18 cellular contexts compared by ENCODE assay signal in the genomic region with DNA sequence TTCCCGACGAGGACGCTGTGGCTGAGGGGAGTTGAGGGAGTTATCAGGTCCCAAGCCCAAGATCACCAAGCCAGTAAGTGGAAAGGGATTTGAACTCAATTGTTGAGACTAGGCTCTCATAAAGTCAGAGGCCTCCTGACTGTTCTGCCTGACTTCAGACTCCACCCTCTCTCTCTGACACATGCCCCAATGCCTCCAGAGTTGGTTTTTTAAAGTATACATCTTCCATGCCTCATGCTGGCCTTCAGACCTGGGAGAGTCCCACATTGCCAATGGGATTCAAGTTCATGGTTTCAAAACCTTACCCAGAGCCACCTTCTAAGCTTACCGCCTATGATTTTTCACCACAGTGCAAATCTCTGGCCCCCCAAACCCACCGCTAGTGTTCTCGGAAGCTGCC.
DNase-seq lines count a peak whose midpoint lies in the region; ATAC-seq and TF ChIP-seq lines count a peak whose summit lies in the region.
"Had no signal": no experiment of that assay in that cellular context is flagged by ENCODE, and none has a peak within 500 bp of the region (broad histone marks: within the 10 kb centered on the region; RNA-seq: fewer than 3 reads in every experiment).

No MANE protein-coding gene starts in this region.

- H2AK9ac ChIP-seq in IMR-90 (replicated peaks; ENCODE audit: low read depth, low read length, poor library complexity), result peak overlapping the region; percentile 78

- peak overlapping the region; percentile 92 for H2BK120ac ChIP-seq in IMR-90 (ENCODE audit: low read depth, low read length)

- peaks cover 17% of the 10 kb centered on the region for H3K27me3 Mint-ChIP-seq in GM23338 (ENCODE audit: insufficient read depth, low read depth, poor library complexity)

- H3K27ac ChIP-seq in IMR-90 (ENCODE audit: insufficient read depth, low read length), result no peak overlapping the region
- no peak overlapping the region for H3K27ac ChIP-seq in GM23338 (ENCODE audit: low read depth)
- H3K27ac ChIP-seq: SJCRH30 had no signal

- TF ChIP-seq RAD21 in IMR-90 (IDR thresholded peaks at IDR 0.05; ENCODE audit: low read length), result no peak

- H3K9ac ChIP-seq in IMR-90 (ENCODE audit: low read depth, low read length), result peak overlapping the region; percentile 9; the same call in 1 of the 2 replicates

- peaks cover 0 to 27% of the 10 kb centered on the region in 2 experiments; a peak in 3 of 4 replicates for H3K79me1 ChIP-seq in IMR-90 (ENCODE audit: low read depth in 1 of 2, low read length in 2 of 2)

- H3K18ac ChIP-seq in IMR-90 (ENCODE audit: low read depth, low read length), result peak overlapping the region; percentile 85; the same call in 1 of the 2 replicates

- no peak overlapping the region for H3K56ac ChIP-seq in IMR-90 (ENCODE audit: extremely low read depth, insufficient read depth, low read length)

- H2BK20ac ChIP-seq in IMR-90 (ENCODE audit: low read depth, low read length), result peak overlapping the region; percentile 90

- no peaks in the 10 kb centered on the region for H3K27me3 ChIP-seq in IMR-90 (ENCODE audit: control insufficient read depth, insufficient read depth, low read length)
- H3K27me3 ChIP-seq in GM23338 (ENCODE audit: insufficient read depth), result no peaks in the 10 kb centered on the region
- H3K27me3 ChIP-seq: SJCRH30 had no signal

- TF ChIP-seq CTCF in IMR-90 (conservative IDR thresholded peaks at IDR 0.05; ENCODE audit: low read depth, low read length) (no peak), epithelial cell of proximal tubule (conservative IDR thresholded peaks at IDR 0.05; ENCODE audit: low read depth, low read length) (no peak), GM23338 (conservative IDR thresholded peaks at IDR 0.05; ENCODE audit: low read depth in 2 of 2) (no peak)

- H3K9me3 ChIP-seq in IMR-90 (ENCODE audit: control insufficient read depth, insufficient read depth, low read length), result no peaks in the 10 kb centered on the region
- H3K9me3 ChIP-seq: SJCRH30 had no signal

- peak overlapping the region; percentile 66 for H4K91ac ChIP-seq in IMR-90 (ENCODE audit: insufficient read depth, low read depth, low read length)

- H2BK15ac ChIP-seq in IMR-90 (ENCODE audit: low read depth, low read length), result peak overlapping the region; percentile 82; the same call in 2 of the 3 replicates

- H3F3A ChIP-seq in GM23338 (replicated peaks; ENCODE audit: low read depth), result no peaks in the 10 kb centered on the region

- peak overlapping the region; percentile 64 for H2BK5ac ChIP-seq in IMR-90 (ENCODE audit: low read depth, low read length, poor library complexity, severe bottlenecking)

- peak; percentile 78 for ATAC-seq in IMR-90 (ENCODE audit: low read depth)
- ATAC-seq in GM23338, result no peak
- no peak for ATAC-seq in GM19463 (IDR thresholded peaks at IDR 0.05; ENCODE audit: unreplicated experiment)
- ATAC-seq: HepG2, PC-3 had no signal

- H3K9me1 ChIP-seq in IMR-90 (ENCODE audit: insufficient read depth, low read length), result peaks cover 36% of the 10 kb centered on the region

- H3K27ac Mint-ChIP-seq in GM23338, result no peak overlapping the region

- H3K4me1 ChIP-seq in IMR-90 (ENCODE audit: control insufficient read depth, insufficient read depth, low read length), result peaks cover 31% of the 10 kb centered on the region
- H3K4me1 ChIP-seq in GM23338 (ENCODE audit: insufficient read depth), result no peaks in the 10 kb centered on the region
- H3K4me1 ChIP-seq: SJCRH30 had no signal

- peak overlapping the region; percentile 86 for H3K4ac ChIP-seq in IMR-90 (ENCODE audit: low read depth, low read length)

- TF ChIP-seq POLR2A in IMR-90 (IDR thresholded peaks at IDR 0.05; ENCODE audit: low read depth, low read length), result no peak

- dilution Hi-C loops in IMR-90 (cut with HindIII; ENCODE audit: low sequenced_read_pairs, unreplicated experiment), result no loop called here

- H3K79me2 ChIP-seq in GM23338 (replicated peaks; ENCODE audit: insufficient read depth), result no peaks in the 10 kb centered on the region

- no peak overlapping the region; the same call in 1 of the 2 replicates for H4K5ac ChIP-seq in IMR-90 (ENCODE audit: low read depth, low read length)

- 100% methylated on average over 2 of the region's 6 CpGs; no CpG with 5 or more reads in 1 of the 2 experiments for WGBS in IMR-90 (ENCODE audit: extremely low coverage in 2 of 2, insufficient read length in 1 of 2), 2 experiments

- H3K14ac ChIP-seq in IMR-90 (replicated peaks; ENCODE audit: low read depth, low read length), result peak overlapping the region; percentile 89; the same call in 1 of the 2 replicates

- intact Hi-C loops in IMR-90 (cut with micrococcal nuclease), result no loop called here

- no peak overlapping the region for H3K4me3 Mint-ChIP-seq in GM23338
- H3K4me3 Mint-ChIP-seq: CD14-positive monocyte had no signal

- in situ Hi-C loops in IMR-90 (cut with MboI; ENCODE audit: low sequenced_read_pairs), result no loop called here

- POLR2A ChIA-PET in IMR-90 (lab: Charles Lee; ENCODE audit: unreplicated experiment), result no interaction called here

- no peak overlapping the region for H3K23ac ChIP-seq in IMR-90 (ENCODE audit: low read depth, low read length)

- peak overlapping the region; percentile 71 for H2AFZ ChIP-seq in IMR-90 (replicated peaks; ENCODE audit: low read length, poor library complexity)
- H2AFZ ChIP-seq in GM23338, result no peak overlapping the region

- no peaks in the 10 kb centered on the region for H4K20me1 ChIP-seq in IMR-90 (ENCODE audit: insufficient read depth, low read length)
- H4K20me1 ChIP-seq in GM23338 (replicated peaks; ENCODE audit: insufficient read depth), result no peaks in the 10 kb centered on the region

- no TSS peak for BruUV-seq in IMR-90 (replicated peaks; lab: Mats Ljungman, UMichigan)

- H3K4me1 Mint-ChIP-seq in GM23338, result peaks cover 3% of the 10 kb centered on the region; the same call in 2 of the 3 replicates

- H4K8ac ChIP-seq in IMR-90 (ENCODE audit: low read depth in 2 of 2, low read length in 2 of 2), result peak overlapping the region in 1 of 2 experiments; percentile 64; a peak in 1 of 4 replicates

- H2AK5ac ChIP-seq in IMR-90 (ENCODE audit: low read depth, low read length), result peak overlapping the region; percentile 92

- H3K4me2 ChIP-seq in IMR-90 (ENCODE audit: low read depth, low read length) (no peak overlapping the region), GM23338 (no peak overlapping the region)

- H3K9me2 ChIP-seq in GM23338 (ENCODE audit: insufficient read depth), result no peaks in the 10 kb centered on the region

- H3K4me3 ChIP-seq in IMR-90 (ENCODE audit: insufficient read depth, low read depth, low read length) (no peak overlapping the region), epithelial cell of proximal tubule (ENCODE audit: low read depth, low read length) (no peak overlapping the region), GM23338 (no peak overlapping the region)
- H3K4me3 ChIP-seq: SJCRH30 had no signal

- H3K36me3 Mint-ChIP-seq in GM23338 (ENCODE audit: low read depth), result peaks cover 4% of the 10 kb centered on the region
- H3K36me3 Mint-ChIP-seq: CD14-positive monocyte had no signal

- H3K36me3 ChIP-seq in IMR-90 (ENCODE audit: control insufficient read depth, insufficient read depth, low read length) (no peaks in the 10 kb centered on the region), GM23338 (ENCODE audit: insufficient read depth) (no peaks in the 10 kb centered on the region)
- H3K36me3 ChIP-seq: SJCRH30 had no signal

- peak; percentile 26 for DNase-seq in AG20443 (ENCODE audit: low spot score)
- peak; percentile 79 for DNase-seq in IMR-90
- peak; percentile 6 for DNase-seq in epithelial cell of proximal tubule (ENCODE audit: low read depth)
- DNase-seq in renal cortical epithelial cell (ENCODE audit: low read depth), result peak; percentile 33
- no peak for DNase-seq in activated CD8-positive, alpha-beta memory T cell treated with anti-CD3 and anti-CD28 coated beads for 24 hours
- DNase-seq in HT-29 (ENCODE audit: low spot score), result no peak
- no peak for DNase-seq in GM23338 (ENCODE audit: low spot score)
- DNase-seq: Karpas-422, MM.1S, NCI-H1092 treated with DMSO at 0.1 percent for 48 hours, NCI-H1694, NCI-H510A treated with DMSO at 0.1 percent for 48 hours, NCI-H82, PC-3, SJCRH30 had no signal

- CTCF ChIA-PET in IMR-90 (lab: Yijun Ruan, JAX), result no interaction called here

- H3K9me3 Mint-ChIP-seq in GM23338, result peaks cover 13% of the 10 kb centered on the region

TF ChIP-seq in IMR-90, 13 proteins besides CTCF, POLR2A, EP300 and RAD21 (continues in another document):
- TF ChIP-seq CHD1 (IDR thresholded peaks at IDR 0.05; ENCODE audit: low read depth, low read length), result no peak
- no peak for TF ChIP-seq RCOR1 (IDR thresholded peaks at IDR 0.05; ENCODE audit: insufficient replicate concordance, low read length)
- TF ChIP-seq CEBPB (IDR thresholded peaks at IDR 0.05; ENCODE audit: low read depth, low read length), result no peak
- TF ChIP-seq RFX5 (IDR thresholded peaks at IDR 0.05; ENCODE audit: low read depth, low read length), result no peak
- TF ChIP-seq MAZ (IDR thresholded peaks at IDR 0.05; ENCODE audit: borderline replicate concordance, low read depth, low read length), result no peak
- TF ChIP-seq, protein P1, sequence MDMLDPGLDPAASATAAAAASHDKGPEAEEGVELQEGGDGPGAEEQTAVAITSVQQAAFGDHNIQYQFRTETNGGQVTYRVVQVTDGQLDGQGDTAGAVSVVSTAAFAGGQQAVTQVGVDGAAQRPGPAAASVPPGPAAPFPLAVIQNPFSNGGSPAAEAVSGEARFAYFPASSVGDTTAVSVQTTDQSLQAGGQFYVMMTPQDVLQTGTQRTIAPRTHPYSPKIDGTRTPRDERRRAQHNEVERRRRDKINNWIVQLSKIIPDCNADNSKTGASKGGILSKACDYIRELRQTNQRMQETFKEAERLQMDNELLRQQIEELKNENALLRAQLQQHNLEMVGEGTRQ (IDR thresholded peaks at IDR 0.05; ENCODE audit: low read depth, low read length), result no peak
- TF ChIP-seq NFE2L2 (IDR thresholded peaks at IDR 0.05; ENCODE audit: low read depth, low read length), result no peak

TF ChIP-seq in GM23338, 12 proteins besides CTCF, POLR2A, EP300 and RAD21 (continues in another document):
- TF ChIP-seq ZNF114 (CRISPR knock-in tag; IDR thresholded peaks at IDR 0.05) (no peak), STAT1 (IDR thresholded peaks at IDR 0.05; ENCODE audit: unreplicated experiment) (no peak), POLR2AphosphoS5 (IDR thresholded peaks at IDR 0.05; ENCODE audit: low read depth) (no peak), EZH2phosphoT487 (IDR thresholded peaks at IDR 0.05; ENCODE audit: unreplicated experiment) (no peak)

Comparison
In these comparisons a context has a peak if more than half of its experiments do, and no peak if none do; other contexts are left out.
1. DNase-seq: peak in AG20443 (single experiment), IMR-90 (single experiment), epithelial cell of proximal tubule (single experiment) and renal cortical epithelial cell (single experiment); none in activated CD8-positive, alpha-beta memory T cell treated with anti-CD3 and anti-CD28 coated beads for 24 hours (single experiment), HT-29 (single experiment) and GM23338 (single experiment).